1 cellular context compared by ENCODE assay signal in genomic region chr5:132444841-132445639, GRCh38.
TF ChIP-seq lines count a peak whose summit lies in the region.

No MANE protein-coding gene starts in this region.

TF ChIP-seq in SK-N-SH, 30 proteins besides CTCF, POLR2A, EP300 and RAD21 (continued from another document):
- TF ChIP-seq USF2 (IDR thresholded peaks at IDR 0.05; ENCODE audit: borderline replicate concordance, low read depth, low read length) (no peak), GABPA (IDR thresholded peaks at IDR 0.05; ENCODE audit: low read depth) (no peak), USF1 (IDR thresholded peaks at IDR 0.05; ENCODE audit: borderline replicate concordance, low read depth) (no peak), NRF1 (IDR thresholded peaks at IDR 0.05; ENCODE audit: low read depth, low read length) (no peak), MEF2A (IDR thresholded peaks at IDR 0.05; ENCODE audit: borderline replicate concordance, low read depth) (no peak), FOSL2 (IDR thresholded peaks at IDR 0.05; ENCODE audit: borderline replicate concordance, low read depth) (no peak), MAX (IDR thresholded peaks at IDR 0.05; ENCODE audit: low read depth) (no peak), FOXJ3 (CRISPR knock-in tag; IDR thresholded peaks at IDR 0.05) (no peak), JUND (IDR thresholded peaks at IDR 0.05) (no peak), CHD2 (IDR thresholded peaks at IDR 0.05; ENCODE audit: low read length, partially characterized antibody) (no peak), NFIC (IDR thresholded peaks at IDR 0.05; ENCODE audit: borderline replicate concordance) (no peak)
